ENCODE assay signal across 24 cellular contexts in the genomic region with DNA sequence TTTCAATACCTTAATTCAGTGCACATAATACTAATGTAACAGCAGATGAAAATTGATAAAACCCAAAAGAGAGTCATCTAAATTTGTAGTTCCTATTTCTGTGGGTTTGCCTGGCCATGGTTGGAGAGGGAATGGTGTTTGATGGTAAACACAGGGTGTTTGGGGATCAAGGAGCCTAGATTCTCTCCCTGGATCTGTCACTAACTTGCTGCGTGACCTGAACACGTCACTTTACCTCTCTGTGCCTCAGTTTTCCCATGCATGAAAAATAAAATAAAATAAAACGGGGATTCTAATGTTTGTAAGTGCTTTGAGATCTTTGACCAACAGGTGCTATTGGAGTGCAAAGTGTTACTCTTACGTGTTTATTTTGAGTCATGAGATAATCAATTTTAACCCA. TPM values are rescaled to one million over a fixed set of nuclear protein-coding genes. Genes with fewer than 3 reads are reported as not detected.
DNase-seq lines count a peak whose midpoint lies in the region; ATAC-seq, FAIRE-seq and TF ChIP-seq lines count a peak whose summit lies in the region.
"Had no signal": no experiment of that assay in that cellular context is flagged by ENCODE, and none has a peak within 500 bp of the region (broad histone marks: within the 10 kb centered on the region; RNA-seq: fewer than 3 reads in every experiment).

No MANE protein-coding gene starts in this region.

- DNase-seq in HepG2 (ENCODE audit: low spot score) (no peak), right lobe of liver (no peak), IMR-90 (no peak)
- DNase-seq: 8988T; ACHN; BE2C; C1 segment of cervical spinal cord; Calu3; CD4-positive, alpha-beta memory T cell; CD4-positive, CD25-positive, alpha-beta regulatory T cell; CD8-positive, alpha-beta memory T cell; COR-L47; DMS79 treated with DMSO at 0.1 percent for 48 hours; GF-D8 had no signal

- no peak for FAIRE-seq in HepG2 (lab: Jason Lieb, UNC)
- FAIRE-seq: A204.1, D721Med, G401.6, GM12891 had no signal

- TF ChIP-seq POLR2A in HepG2 (IDR thresholded peaks at IDR 0.05; ENCODE audit: insufficient read depth in 1 of 2, low read depth in 2 of 2, low read length in 2 of 2) (no peak), right lobe of liver (IDR thresholded peaks at IDR 0.05) (no peak), IMR-90 (IDR thresholded peaks at IDR 0.05; ENCODE audit: low read depth, low read length) (no peak)

- no TSS peak for BruUV-seq in HepG2 (replicated peaks; lab: Mats Ljungman, UMichigan)
- TSS peak; percentile 42 for BruUV-seq in IMR-90 (replicated peaks; lab: Mats Ljungman, UMichigan)

- in situ Hi-C loops in HepG2 (cut with HindIII; ENCODE audit: extremely low pct_ligation_motif_present, low pct_unique_long_range_greater_than_20kb): no loop called here
- in situ Hi-C loops in IMR-90 (cut with MboI; ENCODE audit: low sequenced_read_pairs): no loop called here

- TF ChIP-seq RAD21 in HepG2 (CRISPR knock-in tag; IDR thresholded peaks at IDR 0.05): no peak
- no peak for TF ChIP-seq RAD21 in IMR-90 (IDR thresholded peaks at IDR 0.05; ENCODE audit: low read length)

- no peak overlapping the region for H3K4ac ChIP-seq in IMR-90 (ENCODE audit: low read depth, low read length)

- no peak overlapping the region for H3K56ac ChIP-seq in IMR-90 (ENCODE audit: extremely low read depth, insufficient read depth, low read length)

- no peak overlapping the region for H2BK15ac ChIP-seq in IMR-90 (ENCODE audit: low read depth, low read length)

- no peak overlapping the region for H3K18ac ChIP-seq in IMR-90 (ENCODE audit: low read depth, low read length)

- H3K27me3 ChIP-seq in HepG2 (ENCODE audit: control insufficient read depth in 1 of 2, insufficient read depth in 2 of 2, low read length in 2 of 2) (no peaks in the 10 kb centered on the region), right lobe of liver (no peaks in the 10 kb centered on the region), IMR-90 (ENCODE audit: control insufficient read depth, insufficient read depth, low read length) (no peaks in the 10 kb centered on the region)
- H3K27me3 ChIP-seq: BE2C, BLaER1 had no signal

- H3K23ac ChIP-seq in IMR-90 (ENCODE audit: low read depth, low read length): no peak overlapping the region

- H2BK120ac ChIP-seq in IMR-90 (ENCODE audit: low read depth, low read length): no peak overlapping the region

- dilution Hi-C loops in IMR-90 (cut with HindIII; ENCODE audit: low sequenced_read_pairs, unreplicated experiment): no loop called here

- H3K14ac ChIP-seq in IMR-90 (replicated peaks; ENCODE audit: low read depth, low read length): no peak overlapping the region

- intact Hi-C loops in HepG2 (cut with micrococcal nuclease; ENCODE audit: unreplicated experiment): no loop called here
- intact Hi-C loops in right lobe of liver (cut with DNase I): no loop called here
- intact Hi-C loops in IMR-90 (cut with micrococcal nuclease): no loop called here

- POLR2A ChIA-PET in HepG2 (lab: Yijun Ruan, JAX) (no interaction called here), IMR-90 (lab: Charles Lee; ENCODE audit: unreplicated experiment) (no interaction called here)

- H2BK20ac ChIP-seq in IMR-90 (ENCODE audit: low read depth, low read length): no peak overlapping the region

- no peak for TF ChIP-seq EP300 in HepG2 (IDR thresholded peaks at IDR 0.05; ENCODE audit: low read depth in 2 of 2, low read length in 2 of 2)
- TF ChIP-seq EP300 in HepG2 (CRISPR knock-in tag; IDR thresholded peaks at IDR 0.05; ENCODE audit: borderline replicate concordance): no peak

- no peak overlapping the region for H4K91ac ChIP-seq in IMR-90 (ENCODE audit: insufficient read depth, low read depth, low read length)

- H3K79me2 ChIP-seq in HepG2 (ENCODE audit: insufficient read depth, low read length): no peaks in the 10 kb centered on the region

- TF ChIP-seq CTCF in HepG2 (CRISPR knock-in tag; IDR thresholded peaks at IDR 0.05) (no peak), right lobe of liver (IDR thresholded peaks at IDR 0.05) (no peak), IMR-90 (conservative IDR thresholded peaks at IDR 0.05; ENCODE audit: low read depth, low read length) (no peak)

- no peak overlapping the region for H3K9ac ChIP-seq in HepG2 (ENCODE audit: insufficient read depth, low read depth, low read length)
- no peak overlapping the region for H3K9ac ChIP-seq in IMR-90 (ENCODE audit: low read depth, low read length)
- H3K9ac ChIP-seq: BLaER1 had no signal

- no peak overlapping the region for H4K8ac ChIP-seq in IMR-90 (ENCODE audit: low read depth in 2 of 2, low read length in 2 of 2)

- no peak for ATAC-seq in HepG2
- no peak for ATAC-seq in right lobe of liver
- ATAC-seq in IMR-90 (ENCODE audit: low read depth): no peak
- no peak for ATAC-seq in HG03045 (IDR thresholded peaks at IDR 0.05; ENCODE audit: unreplicated experiment)
- ATAC-seq in GM18870 (IDR thresholded peaks at IDR 0.05; ENCODE audit: unreplicated experiment): no peak

- H2AK5ac ChIP-seq in IMR-90 (ENCODE audit: low read depth, low read length): no peak overlapping the region

- H2BK5ac ChIP-seq in IMR-90 (ENCODE audit: low read depth, low read length, poor library complexity, severe bottlenecking): no peak overlapping the region

- 96% methylated on average over 4 of the region's 4 CpGs for WGBS in HepG2 (ENCODE audit: low lambda C conversion rate)
- 77% methylated on average over 4 of the region's 4 CpGs for WGBS in right lobe of liver (ENCODE audit: insufficient coverage, low coverage, low lambda C conversion rate, missing lambda C conversion rate)
- WGBS in IMR-90 (ENCODE audit: extremely low coverage in 2 of 2, insufficient read length in 1 of 2), 2 experiments: no CpG with 5 or more reads among the region's 4 CpGs

- peaks cover 53% of the 10 kb centered on the region for H4K20me1 ChIP-seq in HepG2 (ENCODE audit: insufficient read depth, low read length)
- peaks cover 10% of the 10 kb centered on the region; the same call in 1 of the 2 replicates for H4K20me1 ChIP-seq in IMR-90 (ENCODE audit: insufficient read depth, low read length)
- H4K20me1 ChIP-seq: BLaER1 had no signal

- H3K4me2 ChIP-seq in HepG2 (ENCODE audit: low read depth, low read length): no peak overlapping the region
- H3K4me2 ChIP-seq in IMR-90 (ENCODE audit: low read depth, low read length): no peak overlapping the region
- H3K4me2 ChIP-seq: BLaER1 had no signal

- no peak overlapping the region for H4K5ac ChIP-seq in IMR-90 (ENCODE audit: low read depth, low read length)

- CTCF ChIA-PET in HepG2 (lab: Yijun Ruan, JAX; ENCODE audit: low intra/inter-chr PET ratio, low total read pairs) (no interaction called here), IMR-90 (lab: Yijun Ruan, JAX) (interaction anchor here (0.6 kb wide), 3 partner anchors 47 to 153 kb away, joined by 3 to 5 read pairs (median 3); no protein-coding TSS in a partner anchor)

- H3K9me1 ChIP-seq in IMR-90 (ENCODE audit: insufficient read depth, low read length): peaks cover 8% of the 10 kb centered on the region; the same call in 1 of the 2 replicates

- H2AFZ ChIP-seq in HepG2 (ENCODE audit: low read length) (no peak overlapping the region), IMR-90 (replicated peaks; ENCODE audit: low read length, poor library complexity) (no peak overlapping the region)

- H3K36me3 ChIP-seq in HepG2 (replicated peaks in 1 of 2; ENCODE audit: control insufficient read depth in 1 of 2, insufficient read depth in 2 of 2, low read length in 2 of 2) (peaks cover 20 to 45% of the 10 kb centered on the region in 2 experiments), right lobe of liver (peaks cover 0 to 19% (median 8%) of the 10 kb centered on the region in 4 donors), IMR-90 (ENCODE audit: control insufficient read depth, insufficient read depth, low read length) (peaks cover 13% of the 10 kb centered on the region)
- H3K36me3 ChIP-seq: BE2C had no signal

- H3K9me3 ChIP-seq in HepG2 (ENCODE audit: low read length): no peaks in the 10 kb centered on the region
- H3K9me3 ChIP-seq in right lobe of liver: no peaks in the 10 kb centered on the region
- no peaks in the 10 kb centered on the region for H3K9me3 ChIP-seq in IMR-90 (ENCODE audit: control insufficient read depth, insufficient read depth, low read length)
- H3K9me3 ChIP-seq: BE2C, BLaER1 had no signal

- H3K4me3 ChIP-seq in HepG2 (replicated peaks in 1 of 3; ENCODE audit: insufficient read depth in 1 of 3, low read depth in 2 of 3, low read length in 3 of 3) (no peak overlapping the region), right lobe of liver (no peak overlapping the region), IMR-90 (ENCODE audit: insufficient read depth, low read depth, low read length) (no peak overlapping the region)
- H3K4me3 ChIP-seq: BLaER1 had no signal

- H3K4me1 ChIP-seq in HepG2 (ENCODE audit: insufficient read depth, low read length): no peaks in the 10 kb centered on the region
- no peaks in the 10 kb centered on the region for H3K4me1 ChIP-seq in right lobe of liver
- no peaks in the 10 kb centered on the region for H3K4me1 ChIP-seq in IMR-90 (ENCODE audit: control insufficient read depth, insufficient read depth, low read length)
- H3K4me1 ChIP-seq: BE2C, BLaER1 had no signal

- no peak overlapping the region for H3K27ac ChIP-seq in HepG2 (ENCODE audit: extremely low read length, insufficient read depth, low read length)
- no peak overlapping the region for H3K27ac ChIP-seq in right lobe of liver
- H3K27ac ChIP-seq in IMR-90 (ENCODE audit: insufficient read depth, low read length): no peak overlapping the region
- H3K27ac ChIP-seq: BLaER1 had no signal

- no peak overlapping the region for H2AK9ac ChIP-seq in IMR-90 (replicated peaks; ENCODE audit: low read depth, low read length, poor library complexity)

- peaks cover 13 to 14% of the 10 kb centered on the region in 2 experiments for H3K79me1 ChIP-seq in IMR-90 (ENCODE audit: low read depth in 1 of 2, low read length in 2 of 2)

RNA-seq across cellular contexts. Expression of gene GHSR, which starts 49.8 kb away (rescaled TPM):
- total RNA-seq in HepG2 (2016; rRNA removed; fragmentation: Illumina TruSeq; extraction: Trizol): not detected in 2 replicates
- total RNA-seq in HepG2 (2016; cell fraction: cytosol; rRNA removed; fragmentation: Illumina TruSeq; extraction: Trizol; ENCODE audit: low read depth): not detected in 2 replicates
- not detected in 2 replicates for total RNA-seq in HepG2 (2016; cell fraction: insoluble cytoplasmic fraction; rRNA removed; fragmentation: Illumina TruSeq; extraction: Trizol)
- not detected in 2 replicates for total RNA-seq in HepG2 (2016; cell fraction: membrane; rRNA removed; fragmentation: Illumina TruSeq; extraction: Trizol)
- total RNA-seq in HepG2 (2016; cell fraction: nucleus; rRNA removed; fragmentation: Illumina TruSeq; extraction: Trizol): not detected in 2 replicates
- polyA plus RNA-seq in HepG2 (2011; rRNA removed): not detected in 2 replicates
- polyA plus RNA-seq in HepG2 (2011; cell fraction: cytosol; rRNA removed): not detected in 2 replicates
- not detected in 2 replicates for polyA plus RNA-seq in HepG2 (2011; cell fraction: nucleus; rRNA removed)
- polyA plus RNA-seq in HepG2 (2012): not detected in 2 replicates
- polyA plus RNA-seq in HepG2 (2016; cell fraction: cytosol; fragmentation: Illumina TruSeq; extraction: Trizol; ENCODE audit: low read depth): not detected in 2 replicates
- polyA plus RNA-seq in HepG2 (2016; cell fraction: insoluble cytoplasmic fraction; fragmentation: Illumina TruSeq; extraction: Trizol; ENCODE audit: low read depth): not detected in 2 replicates
- polyA plus RNA-seq in HepG2 (2016; cell fraction: membrane; fragmentation: Illumina TruSeq; extraction: Trizol; ENCODE audit: low read depth): not detected in 2 replicates
- not detected in 2 replicates for polyA plus RNA-seq in HepG2 (2016; cell fraction: nucleus; fragmentation: Illumina TruSeq; extraction: Trizol; ENCODE audit: insufficient read depth, low read depth)
- not detected in 2 replicates for polyA minus RNA-seq in HepG2 (2011; rRNA and poly(A)+ RNA removed; ENCODE audit: low replicate concordance)
- not detected in 2 replicates for polyA minus RNA-seq in HepG2 (2011; cell fraction: cytosol; rRNA and poly(A)+ RNA removed)
- polyA minus RNA-seq in HepG2 (2011; cell fraction: nucleus; rRNA and poly(A)+ RNA removed): not detected in 2 replicates
- not detected for total RNA-seq in right lobe of liver
- not detected in 2 replicates for total RNA-seq in IMR-90 (2012; rRNA removed)
- not detected in 2 replicates for polyA plus RNA-seq in IMR-90 (2012; rRNA removed)
- not detected in 2 replicates for polyA plus RNA-seq in IMR-90 (2012; cell fraction: cytosol; rRNA removed)
- polyA plus RNA-seq in IMR-90 (2012; cell fraction: nucleus; rRNA removed; ENCODE audit: low replicate concordance): not detected in 2 replicates
- total RNA-seq: A673; Calu3; CD4-positive, alpha-beta memory T cell; CD4-positive, CD25-positive, alpha-beta regulatory T cell; CD8-positive, alpha-beta memory T cell had no signal
- polyA plus RNA-seq: AG04450; CD14-positive monocyte; CD4-positive, alpha-beta memory T cell; CD4-positive, CD25-positive, alpha-beta regulatory T cell; CD8-positive, alpha-beta memory T cell had no signal
